8 cellular contexts compared by ENCODE assay signal in the genomic region with DNA sequence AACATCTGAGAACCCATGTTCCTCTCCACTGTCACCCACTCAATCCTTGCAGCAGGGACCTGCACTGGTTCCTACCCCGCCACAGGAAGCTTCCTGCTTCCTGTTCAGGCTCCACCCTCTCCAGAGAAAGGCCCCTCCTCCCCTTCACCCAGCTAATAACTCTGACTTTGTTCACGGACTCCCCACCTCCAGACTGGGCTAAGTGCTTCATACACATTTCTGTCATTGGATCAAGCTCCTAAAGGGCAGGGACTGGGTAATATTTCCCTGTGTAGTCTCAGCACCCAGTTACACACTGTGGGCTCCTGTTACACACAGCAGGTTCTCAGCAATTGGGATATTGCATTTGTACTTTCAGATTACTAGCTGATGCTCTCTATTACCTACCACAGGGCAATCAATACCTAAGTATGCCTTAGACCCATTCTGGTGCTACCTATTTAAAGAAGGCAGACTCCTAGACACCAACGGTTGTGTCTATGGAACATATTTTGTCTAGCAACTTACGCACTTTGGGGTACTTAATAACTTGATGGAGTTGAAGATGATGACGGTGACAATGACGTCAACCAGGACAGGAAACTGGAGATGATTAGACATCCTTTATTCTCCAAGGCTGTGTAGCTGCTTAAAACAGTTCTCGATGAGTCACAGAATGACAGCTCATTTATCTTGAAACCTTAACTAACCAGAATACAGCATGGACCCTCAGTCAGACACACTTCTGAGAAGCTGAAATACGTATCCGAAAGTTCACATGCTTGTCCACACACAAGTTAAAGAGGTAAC. TPM values are rescaled to one million over a fixed set of nuclear protein-coding genes. Genes with fewer than 3 reads are reported as not detected.
DNase-seq lines count a peak whose midpoint lies in the region; ATAC-seq and TF ChIP-seq lines count a peak whose summit lies in the region.

No MANE protein-coding gene starts in this region.

- H3K27ac Mint-ChIP-seq in activated naive CD8-positive, alpha-beta T cell: peak overlapping the region; percentile 91

- H3K4me1 ChIP-seq in right cardiac atrium (ENCODE audit: control insufficient read depth, insufficient read depth, low read length): peaks cover 19% of the 10 kb centered on the region
- peaks cover 18% of the 10 kb centered on the region for H3K4me1 ChIP-seq in ovary (ENCODE audit: insufficient read depth)

- H3K9me3 ChIP-seq in right cardiac atrium (ENCODE audit: control insufficient read depth, low read length) (no peaks in the 10 kb centered on the region), ovary (no peaks in the 10 kb centered on the region)

- H3K36me3 Mint-ChIP-seq in activated naive CD8-positive, alpha-beta T cell: no peaks in the 10 kb centered on the region

- H3K9me3 Mint-ChIP-seq in activated naive CD8-positive, alpha-beta T cell (ENCODE audit: low read depth): no peaks in the 10 kb centered on the region

- intact Hi-C loops in right cardiac atrium (cut with DNase I) (loop anchor here in 2 of 4 donors (5.0 to 10.0 kb wide), 2 partner anchors 56 to 59 kb away; partner anchors contain the start of gene MAML3 (in 2 of the 2)), ovary (cut with DNase I) (no loop called here)

- H3K4me3 ChIP-seq in right cardiac atrium (ENCODE audit: low read length): no peak overlapping the region
- no peak overlapping the region for H3K4me3 ChIP-seq in ovary

- in situ Hi-C loops in SK-MEL-5 (cut with HindIII; ENCODE audit: low pct_unique_long_range_greater_than_20kb, low sequenced_read_pairs): no loop called here

- 45% methylated on average over 9 of the region's 9 CpGs for whole genome bisulfite sequencing in right cardiac atrium
- 74 to 85% (median 81%) methylated on average over 9 of the region's 9 CpGs for WGBS in ovary, 3 donors

- H3K4me1 Mint-ChIP-seq in activated naive CD8-positive, alpha-beta T cell (ENCODE audit: low read depth): peaks cover 83% of the 10 kb centered on the region

- peak; percentile 68 for DNase-seq in SK-MEL-5 (ENCODE audit: low read depth, low spot score)
- peak; percentile 41 to 64 (median 55) for DNase-seq in right cardiac atrium
- DNase-seq in stimulated activated CD4-positive, alpha-beta T cell treated with anti-CD3 and anti-CD28 coated beads, Interleukin-12 subunit alpha, Interleukin-12 subunit beta, amount 100 ng/mL, for 4 hours: peak; percentile 43
- DNase-seq in ovary: no peak
- no peak for DNase-seq in NCI-H2196 (lab: John Stamatoyannopoulos, UW; ENCODE audit: unreplicated experiment)

- no peaks in the 10 kb centered on the region for H3K27me3 Mint-ChIP-seq in activated naive CD8-positive, alpha-beta T cell

- TF ChIP-seq CTCF in ovary (IDR thresholded peaks at IDR 0.05): no peak

- no peaks in the 10 kb centered on the region for H3K36me3 ChIP-seq in ovary

- H3K27ac ChIP-seq in right cardiac atrium (ENCODE audit: low read length) (peak overlapping the region; percentile 66), ovary (peak overlapping the region in 1 of 2 donors; percentile 44)

- ATAC-seq in HG02610 (IDR thresholded peaks at IDR 0.05; ENCODE audit: unreplicated experiment): peak; percentile 44
- ATAC-seq in right cardiac atrium: peak; percentile 45 to 81
- ATAC-seq in GM19035 (IDR thresholded peaks at IDR 0.05; ENCODE audit: unreplicated experiment): no peak

- H3K27me3 ChIP-seq in right cardiac atrium (ENCODE audit: control insufficient read depth, insufficient read depth) (no peaks in the 10 kb centered on the region), ovary (no peaks in the 10 kb centered on the region)

- TF ChIP-seq EP300 in ovary (IDR thresholded peaks at IDR 0.05): no peak

- TF ChIP-seq POLR2A in ovary (IDR thresholded peaks at IDR 0.05): no peak

- H3K4me3 Mint-ChIP-seq in activated naive CD8-positive, alpha-beta T cell: peak overlapping the region; percentile 88

RNA-seq across cellular contexts. Expression of gene MAML3, which starts 58.1 kb away (rescaled TPM):
- 2.4 and 2.9 TPM in 2 replicates for total RNA-seq in SK-MEL-5 (2014; rRNA removed; shearing (Covaris generic))
- 3.6 and 4.9 TPM in 2 replicates for polyA plus RNA-seq in SK-MEL-5 (2015; cell fraction: cytosol; rRNA removed)
- polyA plus RNA-seq in SK-MEL-5 (2015; cell fraction: nucleus; rRNA removed): 0.81 and 1.3 TPM in 2 replicates
- total RNA-seq in right cardiac atrium (1 to 10 TPM; 2.6 to 4.2 (median 3.3) TPM), ovary (10 to 100 TPM; 14.2 to 23.8 (median 17.0) TPM)
- polyA plus RNA-seq in right cardiac atrium (1.6 TPM), ovary (10 to 100 TPM; 11.1 to 11.5 TPM)

Comparison
In these comparisons a context has a peak if more than half of its experiments do, and no peak if none do; other contexts are left out.
1. DNase-seq: peak in SK-MEL-5 (single experiment), right cardiac atrium (3 of 3) and stimulated activated CD4-positive, alpha-beta T cell treated with anti-CD3 and anti-CD28 coated beads, Interleukin-12 subunit alpha, Interleukin-12 subunit beta, amount 100 ng/mL, for 4 hours (single experiment); none in ovary (0 of 5) and NCI-H2196 (single experiment).